8 cellular contexts compared by ENCODE assay signal in genomic region chr12:51391047-51391837, GRCh38. TPM values are rescaled to one million over a fixed set of nuclear protein-coding genes. Genes with fewer than 3 reads are reported as not detected.
DNase-seq lines count a peak whose midpoint lies in the region; ATAC-seq and TF ChIP-seq lines count a peak whose summit lies in the region.

Gene GALNT6 (minus strand): TSS chr12:51391406. CDS start chr12:51379781, 11,625 bp downstream.

- H3K27me3 Mint-ChIP-seq in glutamatergic neuron (ENCODE audit: unreplicated experiment) = peaks cover 7% of the 10 kb centered on the region

- H3K4me3 Mint-ChIP-seq in glutamatergic neuron (ENCODE audit: unreplicated experiment) = peak within 1 kb of the TSS; percentile 88

- peak; percentile 75 for DNase-seq in SIG-M5 treated with dmso at 0.1 percent for 504 hours (lab: John Stamatoyannopoulos, UW; ENCODE audit: unreplicated experiment)
- DNase-seq in SIG-M5 (lab: John Stamatoyannopoulos, UW) = no peak
- DNase-seq in SHP77 treated with DMSO at 0.1 percent for 48 hours (lab: John Stamatoyannopoulos, UW) = peak; percentile 20
- DNase-seq in activated gamma-delta T cell treated with anti-CD3 and anti-CD28 coated beads, Interleukin-2, amount 50 U/mL, for 16 hours (ENCODE audit: low read depth) = peak; percentile 58
- peak; percentile 29 for DNase-seq in glutamatergic neuron
- no peak for DNase-seq in pulmonary artery endothelial cell (ENCODE audit: low read depth, low spot score)
- peak; percentile 66 to 78 for DNase-seq in aorta

- H3K4me1 ChIP-seq in aorta (ENCODE audit: control insufficient read depth in 1 of 2, insufficient read depth in 2 of 2, low read length in 2 of 2) = no peaks in the 10 kb centered on the region

- H3K27ac ChIP-seq in aorta (ENCODE audit: low read depth in 1 of 2, low read length in 2 of 2) = no peak within 1 kb of the TSS

- no peaks in the 10 kb centered on the region for H3K27me3 ChIP-seq in aorta (ENCODE audit: control insufficient read depth in 1 of 2, insufficient read depth in 2 of 2, low read length in 1 of 2)

- H3K9me3 Mint-ChIP-seq in glutamatergic neuron (ENCODE audit: unreplicated experiment) = no peaks in the 10 kb centered on the region

- peak; percentile 38 for ATAC-seq in HG03342 (IDR thresholded peaks at IDR 0.05; ENCODE audit: unreplicated experiment)
- peak; percentile 36 for ATAC-seq in aorta (ENCODE audit: low FRiP score)

- no peaks in the 10 kb centered on the region for H3K9me3 ChIP-seq in aorta (ENCODE audit: control insufficient read depth, low read length)

- intact Hi-C loops in aorta (cut with DNase I) = no loop called here

- no peaks in the 10 kb centered on the region for H3K36me3 ChIP-seq in aorta (ENCODE audit: control insufficient read depth in 1 of 2, insufficient read depth in 2 of 2, low read length in 1 of 2)

- 4 to 8% methylated on average over 27 to 57 of the region's 57 CpGs for WGBS in aorta, 2 donors

- H3K27ac Mint-ChIP-seq in glutamatergic neuron (ENCODE audit: unreplicated experiment) = no peak within 1 kb of the TSS

- no peaks in the 10 kb centered on the region for H3K4me1 Mint-ChIP-seq in glutamatergic neuron (ENCODE audit: low read depth, unreplicated experiment)

- no peak for TF ChIP-seq CTCF in glutamatergic neuron (IDR thresholded peaks at IDR 0.05; ENCODE audit: partially characterized antibody, unreplicated experiment)

- no peaks in the 10 kb centered on the region for H3K36me3 Mint-ChIP-seq in glutamatergic neuron (ENCODE audit: unreplicated experiment)

- H3K4me3 ChIP-seq in aorta (ENCODE audit: low read length in 2 of 2) = peak within 1 kb of the TSS; percentile 36 to 44

RNA-seq across cellular contexts. Expression of gene GALNT6, which starts in this region (rescaled TPM):
- total RNA-seq in glutamatergic neuron (ENCODE audit: unreplicated experiment) (0.39 TPM), pulmonary artery endothelial cell (75.0 and 112 TPM in 2 replicates), aorta (1 to 10 TPM; 5.5 to 6.5 TPM)
- polyA plus RNA-seq in aorta = 10 to 100 TPM in 1 of 2 donors, under 1 TPM in 1; 0.72 to 12.3 TPM

Comparison
In these comparisons a context has a peak if more than half of its experiments do, and no peak if none do; other contexts are left out.
1. RNA of gene GALNT6 (total RNA-seq): 75.0 to 112 TPM in pulmonary artery endothelial cell; 5.5 to 6.5 TPM in aorta and 0.39 TPM in glutamatergic neuron (single experiment); every median in the first group is over 10 times any median in the second.
2. DNase-seq: peak in SIG-M5 treated with dmso at 0.1 percent for 504 hours (single experiment), SHP77 treated with DMSO at 0.1 percent for 48 hours (single experiment), activated gamma-delta T cell treated with anti-CD3 and anti-CD28 coated beads, Interleukin-2, amount 50 U/mL, for 16 hours (single experiment) and aorta (2 of 2); none in SIG-M5 (single experiment) and pulmonary artery endothelial cell (single experiment).
3. Peak in DNase-seq in glutamatergic neuron; RNA of the gene not detected or under 1 TPM.